Comparison of ENCODE assay signal across 9 cellular contexts in the genomic region with DNA sequence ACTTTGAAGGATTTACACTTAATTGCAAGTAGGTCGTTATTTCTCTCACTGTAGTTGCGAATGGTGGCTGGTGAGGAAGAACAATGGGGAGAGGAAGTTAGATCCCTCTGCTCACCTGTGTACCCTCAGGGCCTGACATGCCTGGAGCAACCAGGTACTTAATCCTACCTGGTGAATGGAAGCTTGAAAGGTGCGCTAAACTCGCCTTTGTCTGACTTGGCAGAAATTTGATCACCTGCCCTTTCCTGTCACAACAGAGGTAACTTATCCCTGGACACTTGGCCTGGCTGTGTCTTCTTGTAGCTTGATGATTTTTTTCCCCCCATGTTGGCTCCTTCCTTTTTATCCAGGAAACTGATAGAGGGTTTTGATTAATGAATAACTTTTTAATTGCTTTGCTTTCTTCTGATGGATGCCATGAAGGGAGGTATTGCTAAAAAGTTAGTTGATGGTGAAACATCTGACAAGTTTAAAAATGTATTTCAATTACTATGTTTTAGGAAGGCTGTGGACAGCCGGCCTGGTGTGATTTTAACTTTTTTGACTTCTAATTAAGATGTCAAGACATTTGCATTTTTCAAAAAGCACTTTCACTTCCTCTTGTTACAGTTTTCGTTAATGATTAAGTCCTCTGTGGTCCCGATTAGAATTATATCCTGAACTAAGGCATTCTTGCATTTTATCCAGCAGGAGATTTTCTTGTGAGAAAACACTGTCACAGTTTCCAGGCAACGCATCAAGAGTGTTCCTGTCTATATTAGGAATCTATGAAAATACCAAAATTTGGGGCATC. TPM values are rescaled to one million over a fixed set of nuclear protein-coding genes. Genes with fewer than 3 reads are reported as not detected.
DNase-seq lines count a peak whose midpoint lies in the region; ATAC-seq and TF ChIP-seq lines count a peak whose summit lies in the region.
"Had no signal": no experiment of that assay in that cellular context is flagged by ENCODE, and none has a peak within 500 bp of the region (broad histone marks: within the 10 kb centered on the region; RNA-seq: fewer than 3 reads in every experiment).

No MANE protein-coding gene starts in this region.

- H3K36me3 Mint-ChIP-seq in memory B cell (no peaks in the 10 kb centered on the region), endothelial cell (ENCODE audit: low read depth, unreplicated experiment) (no peaks in the 10 kb centered on the region)

- 69 to 86% (median 75%) methylated on average over 8 of the region's 8 CpGs for WGBS in adrenal gland, 4 donors

- ATAC-seq in GM18867 (IDR thresholded peaks at IDR 0.05; ENCODE audit: unreplicated experiment) (peak; percentile 86), HG02763 (IDR thresholded peaks at IDR 0.05; ENCODE audit: unreplicated experiment) (peak; percentile 79), memory B cell (ENCODE audit: low read depth) (peak; percentile 91)

- intact Hi-C loops in adrenal gland (cut with DNase I), result no loop called here

- peaks cover 0 to 4% of the 10 kb centered on the region in 2 donors for H3K4me1 ChIP-seq in adrenal gland (replicated peaks in 1 of 2)

- H3K4me3 ChIP-seq in adrenal gland, result no peak overlapping the region

- no peak overlapping the region for H3K27ac ChIP-seq in adrenal gland

- no peak for TF ChIP-seq POLR2A in adrenal gland (IDR thresholded peaks at IDR 0.05)

- H3K4me1 Mint-ChIP-seq in memory B cell, result peaks cover 25% of the 10 kb centered on the region
- no peaks in the 10 kb centered on the region for H3K4me1 Mint-ChIP-seq in endothelial cell (ENCODE audit: unreplicated experiment)

- DNase-seq in NCI-H2081 treated with DMSO at 0.1 percent for 48 hours (lab: John Stamatoyannopoulos, UW), result peak; percentile 40
- no peak for DNase-seq in memory B cell (ENCODE audit: low spot score in 2 of 2)
- DNase-seq in endothelial cell (ENCODE audit: low spot score), result no peak
- DNase-seq in amygdala (lab: John Stamatoyannopoulos, UW), result no peak
- no peak for DNase-seq in adrenal gland
- DNase-seq in H4 (ENCODE audit: low spot score), result no peak
- DNase-seq: T-helper 1 cell had no signal

- TF ChIP-seq CTCF in endothelial cell (IDR thresholded peaks at IDR 0.05; ENCODE audit: unreplicated experiment), result no peak
- TF ChIP-seq CTCF in adrenal gland (IDR thresholded peaks at IDR 0.05), result no peak

- peak overlapping the region; percentile 83 for H3K27ac Mint-ChIP-seq in memory B cell
- no peak overlapping the region for H3K27ac Mint-ChIP-seq in endothelial cell (ENCODE audit: unreplicated experiment)

- no peaks in the 10 kb centered on the region for H3K36me3 ChIP-seq in adrenal gland (replicated peaks in 1 of 2)

- H3K27me3 ChIP-seq in adrenal gland, result no peaks in the 10 kb centered on the region

- H3K27me3 Mint-ChIP-seq in memory B cell (no peaks in the 10 kb centered on the region), endothelial cell (ENCODE audit: unreplicated experiment) (peaks cover 7% of the 10 kb centered on the region)

- H3K9me3 ChIP-seq in adrenal gland (replicated peaks in 1 of 3), result no peaks in the 10 kb centered on the region

- H3K4me3 Mint-ChIP-seq in memory B cell (peak overlapping the region; percentile 72), endothelial cell (ENCODE audit: unreplicated experiment) (no peak overlapping the region)

- H3K9me3 Mint-ChIP-seq in memory B cell (peaks cover 3% of the 10 kb centered on the region), endothelial cell (ENCODE audit: unreplicated experiment) (no peaks in the 10 kb centered on the region)

RNA-seq across cellular contexts. Expression of a gene that starts 9.2 kb away (rescaled TPM):
- total RNA-seq in endothelial cell (ENCODE audit: unreplicated experiment), result not detected
- 10 to 100 TPM; 11.2 to 33.7 (median 18.8) TPM for total RNA-seq in adrenal gland
- polyA plus RNA-seq in adrenal gland, result 10 to 100 TPM in 1 of 3 donors, 1 to 10 TPM in 1, under 1 TPM in 1; 0.61 to 11.2 (median 1.3) TPM
- total RNA-seq in H4 (2014; rRNA removed; shearing (Covaris generic)), result not detected in 2 replicates

Comparison
In these comparisons a context has a peak if more than half of its experiments do, and no peak if none do; other contexts are left out.
1. RNA of a gene that starts 9.2 kb away (total RNA-seq): 11.2 to 33.7 TPM in adrenal gland; not detected in endothelial cell (single experiment) and not detected in H4; every median in the first group is over 10 times any median in the second.
2. Peak in every context shown above with its lines, with median percentiles within 50 percentile points of each other: ATAC-seq.